Comparison of ENCODE assay signal across 19 cellular contexts in the genomic region with DNA sequence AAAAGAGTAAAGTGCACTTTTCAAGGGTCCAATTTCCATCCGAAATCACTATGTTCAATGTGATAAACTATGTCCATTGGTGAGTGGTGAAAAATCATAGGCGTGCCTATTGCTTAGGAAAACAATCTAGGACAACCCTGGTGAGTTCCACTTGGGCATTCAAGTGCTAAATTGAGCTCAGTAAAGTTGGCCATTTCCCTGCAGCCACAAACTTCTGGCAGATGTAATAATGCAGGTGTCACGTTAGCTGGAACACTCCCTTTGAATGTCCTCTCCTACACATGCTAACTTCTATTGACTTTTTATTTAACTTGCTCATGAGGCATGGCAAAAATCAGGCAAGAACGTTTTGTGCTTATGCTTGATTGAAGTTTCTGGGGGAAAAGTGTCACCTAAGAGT.
"Had no signal": no experiment of that assay in that cellular context is flagged by ENCODE, and none has a peak within 500 bp of the region (broad histone marks: within the 10 kb centered on the region; RNA-seq: fewer than 3 reads in every experiment).

No MANE protein-coding gene starts in this region.

- H3K36me3 ChIP-seq: adrenal gland, ascending aorta, heart left ventricle, left ventricle myocardium inferior, tibial artery had no signal

- H3K27ac ChIP-seq: adrenal gland, ascending aorta, heart left ventricle, left ventricle myocardium inferior, parathyroid adenoma, right lobe of liver, skin epidermis, tibial artery had no signal

- H3K9me3 ChIP-seq: adrenal gland, ascending aorta, heart left ventricle, left ventricle myocardium inferior, right lobe of liver, tibial artery had no signal

- DNase-seq: activated CD8-positive, alpha-beta memory T cell treated with anti-CD3 and anti-CD28 coated beads for 24 hours; activated CD8-positive, alpha-beta memory T cell treated with anti-CD3 and anti-CD28 coated beads, Interleukin-2, amount 50 U/mL, for 4 hours; activated T-cell treated with anti-CD3 and anti-CD28 coated beads, Interleukin-2, amount 50 U/mL, for 24 hours; adrenal gland; cerebellar nuclear complex; cortex of kidney; endodermal cell; heart left ventricle; islet precursor cell; left ventricle myocardium inferior; nucleus accumbens; right lobe of liver; stimulated activated CD4-positive, alpha-beta T cell treated with anti-CD3 and anti-CD28 coated beads, Interleukin-1b, Interleukin-23, amount 100 ng/mL, for 48 hours; substantia nigra; T1000; tibial artery had no signal

- H3K4me1 ChIP-seq: adrenal gland, ascending aorta, heart left ventricle, left ventricle myocardium inferior, parathyroid adenoma, tibial artery had no signal

- H3K27me3 ChIP-seq: adrenal gland, ascending aorta, heart left ventricle, right lobe of liver, tibial artery had no signal

- H3K4me3 ChIP-seq: adrenal gland, ascending aorta, heart left ventricle, left ventricle myocardium inferior, right lobe of liver, skin epidermis, tibial artery had no signal
